ENCODE assay signal across 9 cellular contexts in genomic region chr12:9760699-9761406, GRCh38. TPM values are rescaled to one million over a fixed set of nuclear protein-coding genes. Genes with fewer than 3 reads are reported as not detected.
DNase-seq lines count a peak whose midpoint lies in the region; ATAC-seq and TF ChIP-seq lines count a peak whose summit lies in the region.
"Had no signal": no experiment of that assay in that cellular context is flagged by ENCODE, and none has a peak within 500 bp of the region (broad histone marks: within the 10 kb centered on the region; RNA-seq: fewer than 3 reads in every experiment).

CD69 (minus strand) TSS chr12:9760901; CDS start chr12:9760820, 81 bp downstream.

- H3K9me2 ChIP-seq in OCI-LY7 (ENCODE audit: insufficient read depth, low read length), result no peaks in the 10 kb centered on the region

- H3K36me3 Mint-ChIP-seq in naive thymus-derived CD4-positive, alpha-beta T cell, result peaks cover 5 to 34% (median 9%) of the 10 kb centered on the region in 5 donors

- H2AFZ ChIP-seq in OCI-LY7 (ENCODE audit: low read length), result peak within 1 kb of the TSS; percentile 22; the same call in 1 of the 2 replicates

- peak within 1 kb of the TSS; percentile 97 to 100 (median 100) for H3K27ac Mint-ChIP-seq in naive thymus-derived CD4-positive, alpha-beta T cell

- peak in 1 of 2 donors; percentile 25 for TF ChIP-seq POLR2A in vagina (IDR thresholded peaks at IDR 0.05)

- CTCF ChIA-PET in OCI-LY7 (lab: Charles Lee; ENCODE audit: unreplicated experiment), result interaction anchor here (1.7 to 1.9 kb wide), 3 partner anchors 18 to 37 kb away, joined by 3 to 5 read pairs (median 4); no protein-coding TSS in a partner anchor
- CTCF ChIA-PET in naive thymus-derived CD4-positive, alpha-beta T cell (lab: Charles Lee), result interaction anchor here (0.5 to 19.4 kb wide), 8 partner anchors 10 to 249 kb away, joined by 3 to 616 read pairs (median 4); no protein-coding TSS in a partner anchor

- POLR2A ChIA-PET in OCI-LY7 (lab: Charles Lee), result interaction anchor here (0.5 to 4.1 kb wide), 28 partner anchors 9 to 159 kb away, joined by 3 to 40 read pairs (median 4); partner anchors contain the start of genes CLEC2B and CLECL1
- POLR2A ChIA-PET in naive thymus-derived CD4-positive, alpha-beta T cell (lab: Charles Lee), result interaction anchor here (0.5 to 19.3 kb wide), 24 partner anchors 9 to 700 kb away, joined by 3 to 433 read pairs (median 6); partner anchors contain the start of genes CLEC2B and CLEC2D

- peaks cover 38% of the 10 kb centered on the region; the same call in 1 of the 2 replicates for H3K79me2 ChIP-seq in OCI-LY7 (ENCODE audit: insufficient read depth, low read depth, low read length)

- TF ChIP-seq CTCF in OCI-LY7 (conservative IDR thresholded peaks at IDR 0.05; ENCODE audit: low read length), result no peak
- TF ChIP-seq CTCF in vagina (IDR thresholded peaks at IDR 0.05), result no peak

- intact Hi-C loops in OCI-LY7 (cut with micrococcal nuclease; ENCODE audit: unreplicated experiment), result no loop called here
- intact Hi-C loops in naive thymus-derived CD4-positive, alpha-beta T cell (cut with micrococcal nuclease), result loop anchor here (1.0 to 2.0 kb wide), 6 partner anchors 20 to 962 kb away; partner anchors contain the start of genes CLEC2B (in 1 of the 2), CLEC2D (in 1 of the 2) and YBX3 (in 1 of the 2)
- intact Hi-C loops in vagina (cut with DNase I), result no loop called here

- H3K4me3 ChIP-seq in OCI-LY7 (ENCODE audit: low read depth, low read length, poor library complexity, severe bottlenecking) (peak within 1 kb of the TSS; percentile 67), vagina (peak within 1 kb of the TSS in 1 of 2 donors; percentile 30)
- peak within 1 kb of the TSS; percentile 70 for H3K4me3 ChIP-seq in naive thymus-derived CD4-positive, alpha-beta T cell (ENCODE audit: low read length)

- BruUV-seq in OCI-LY7 (replicated peaks; lab: Mats Ljungman, UMichigan), result no TSS peak

- peaks cover 68% of the 10 kb centered on the region for H3K4me1 ChIP-seq in OCI-LY7 (ENCODE audit: insufficient read depth, low read length, poor library complexity, severe bottlenecking)
- H3K4me1 ChIP-seq in naive thymus-derived CD4-positive, alpha-beta T cell (ENCODE audit: control insufficient read depth in 2 of 2, insufficient read depth in 2 of 2, low read length in 2 of 2), result peaks cover 34 to 51% of the 10 kb centered on the region in 2 donors
- H3K4me1 ChIP-seq in vagina, result no peaks in the 10 kb centered on the region

- no peaks in the 10 kb centered on the region for H3K27me3 Mint-ChIP-seq in naive thymus-derived CD4-positive, alpha-beta T cell

- ATAC-seq in GM21786 (IDR thresholded peaks at IDR 0.05; ENCODE audit: unreplicated experiment), result peak; percentile 47
- ATAC-seq in naive thymus-derived CD4-positive, alpha-beta T cell, result peak; percentile 75
- no peak for ATAC-seq in GM19324 (IDR thresholded peaks at IDR 0.05; ENCODE audit: low FRiP score, unreplicated experiment)

- no peaks in the 10 kb centered on the region for H3K27me3 ChIP-seq in naive thymus-derived CD4-positive, alpha-beta T cell (ENCODE audit: control insufficient read depth in 2 of 2, insufficient read depth in 2 of 2, low read length in 2 of 2)
- H3K27me3 ChIP-seq in vagina, result no peaks in the 10 kb centered on the region

- peaks cover 0 to 2% (median 0%) of the 10 kb centered on the region in 11 donors for H3K9me3 Mint-ChIP-seq in naive thymus-derived CD4-positive, alpha-beta T cell

- H3K9me3 ChIP-seq in OCI-LY7 (ENCODE audit: low read length) (peaks cover 6% of the 10 kb centered on the region; the same call in 1 of the 2 replicates), vagina (no peaks in the 10 kb centered on the region)
- no peaks in the 10 kb centered on the region for H3K9me3 ChIP-seq in naive thymus-derived CD4-positive, alpha-beta T cell (ENCODE audit: control insufficient read depth in 2 of 3, low read length in 3 of 3)

- peaks cover 31 to 65% (median 55%) of the 10 kb centered on the region in 7 donors for H3K4me1 Mint-ChIP-seq in naive thymus-derived CD4-positive, alpha-beta T cell

- peak within 1 kb of the TSS; percentile 65 for H3K4me2 ChIP-seq in OCI-LY7 (ENCODE audit: low read length)

- peak within 1 kb of the TSS; percentile 87 to 99 (median 97) for H3K4me3 Mint-ChIP-seq in naive thymus-derived CD4-positive, alpha-beta T cell

- H3K36me3 ChIP-seq in OCI-LY7 (ENCODE audit: insufficient read depth, low read length) (peaks cover 9% of the 10 kb centered on the region), vagina (no peaks in the 10 kb centered on the region)
- H3K36me3 ChIP-seq in naive thymus-derived CD4-positive, alpha-beta T cell (ENCODE audit: control insufficient read depth in 2 of 3, insufficient read depth in 3 of 3, low read length in 3 of 3), result peaks cover 0 to 8% (median 8%) of the 10 kb centered on the region in 3 experiments

- H4K20me1 ChIP-seq in OCI-LY7 (ENCODE audit: insufficient read depth, low read length), result no peaks in the 10 kb centered on the region

- H3K27ac ChIP-seq in OCI-LY7 (ENCODE audit: low read depth, low read length, poor library complexity, severe bottlenecking), result peak within 1 kb of the TSS; percentile 56
- peak within 1 kb of the TSS; percentile 98 for H3K27ac ChIP-seq in naive thymus-derived CD4-positive, alpha-beta T cell (ENCODE audit: low read depth, low read length)
- H3K27ac ChIP-seq in vagina, result no peak within 1 kb of the TSS

- DNase-seq in Daoy (ENCODE audit: low read depth) (peak; percentile 37), OCI-LY7 (ENCODE audit: low spot score) (peak; percentile 83), vagina (ENCODE audit: extremely low spot score in 2 of 2) (no peak), SIG-M5 treated with dmso at 0.1 percent for 504 hours (lab: John Stamatoyannopoulos, UW; ENCODE audit: unreplicated experiment) (no peak)
- peak; percentile 69 for DNase-seq in activated T-helper 9 cell treated with anti-CD3 and anti-CD28 coated beads, Interleukin-2, amount 50 U/mL, for 16 hours (ENCODE audit: low read depth)
- peak; percentile 50 to 92 (median 85) for DNase-seq in naive thymus-derived CD4-positive, alpha-beta T cell

RNA-seq across cellular contexts. Expression of gene CD69, which starts in this region (rescaled TPM):
- 0.12 and 0.57 TPM in 2 replicates for total RNA-seq in Daoy (2014; rRNA removed; shearing (Covaris generic))
- total RNA-seq in OCI-LY7 (2014; rRNA removed; shearing (Covaris generic)), result 12.3 and 13.7 TPM in 2 replicates
- 9.7 and 10.3 TPM in 2 replicates for total RNA-seq in OCI-LY7 (2022)
- 100 to 1,000 TPM in 3 of 5 experiments, 10 to 100 TPM in 2; 25.8 to 588 (median 125) TPM for total RNA-seq in naive thymus-derived CD4-positive, alpha-beta T cell
- 100 to 1,000 TPM; 113 to 201 TPM for polyA plus RNA-seq in naive thymus-derived CD4-positive, alpha-beta T cell
- 28.5 TPM for total RNA-seq in vagina
- total RNA-seq: fibroblast of villous mesenchyme had no signal

Comparison
In these comparisons a context has a peak if more than half of its experiments do, and no peak if none do; other contexts are left out.
1. Peak in DNase-seq in Daoy; RNA of the gene not detected or under 1 TPM.
2. DNase-seq: peak in OCI-LY7 (single experiment), activated T-helper 9 cell treated with anti-CD3 and anti-CD28 coated beads, Interleukin-2, amount 50 U/mL, for 16 hours (single experiment) and naive thymus-derived CD4-positive, alpha-beta T cell (9 of 9); none in vagina (0 of 2) and SIG-M5 treated with dmso at 0.1 percent for 504 hours (single experiment).
3. intact Hi-C loops: an anchor here in naive thymus-derived CD4-positive, alpha-beta T cell (1.0 to 2.0 kb wide); none called in OCI-LY7 and vagina.